In genomic region chr1:172935062-172935592, GRCh38 we compare ENCODE assay signal across 17 cellular contexts.
A peak's percentile ranks its signal among the peaks of the same experiment; 100 is the strongest.
DNase-seq lines count a peak whose midpoint lies in the region; ATAC-seq, FAIRE-seq and TF ChIP-seq lines count a peak whose summit lies in the region.
"Had no signal": no experiment of that assay in that cellular context is flagged by ENCODE, and none has a peak within 500 bp of the region (broad histone marks: within the 10 kb centered on the region; RNA-seq: fewer than 3 reads in every experiment).

No MANE protein-coding gene starts in this region.

- DNase-seq in MV-4-11 (lab: John Stamatoyannopoulos, UW) (peak; percentile 22), bronchial epithelial cell (ENCODE audit: low read depth) (peak; percentile 59), iris pigment epithelial cell (ENCODE audit: low read depth) (peak; percentile 78), iPS-NIHi7 (ENCODE audit: extremely low spot score) (no peak), KG1 (lab: John Stamatoyannopoulos, UW) (no peak), pancreas (no peak)
- DNase-seq in activated naive CD4-positive, alpha-beta T cell treated with anti-CD3 and anti-CD28 coated beads, Interleukin-2, amount 50 U/mL, for 72 hours (ENCODE audit: low spot score in 2 of 2): no peak
- DNase-seq: activated CD4-positive, alpha-beta T cell treated with anti-CD3 and anti-CD28 coated beads, Interleukin-2, amount 50 U/mL, for 4 hours; activated naive CD4-positive, alpha-beta T cell treated with anti-CD3 and anti-CD28 coated beads, Interleukin-2, amount 50 U/mL, for 16 hours; COR-L47; dorsolateral prefrontal cortex; MM.1S; NCI-H2029; occipital lobe; substantia nigra had no signal

- H2AFZ ChIP-seq in ACC112 (ENCODE audit: low read length, unreplicated experiment): no peak overlapping the region

- WGBS in pancreas, 2 donors: 79 to 81% methylated on average over 1 of the region's 1 CpG

- no peaks in the 10 kb centered on the region for H3K9me3 ChIP-seq in pancreas

- no peaks in the 10 kb centered on the region for H3K9me3 Mint-ChIP-seq in activated naive CD4-positive, alpha-beta T cell treated with anti-CD3 and anti-CD28 coated beads, Interleukin-2, amount 50 U/mL, for 72 hours

- H3K27me3 ChIP-seq in ACC112 (ENCODE audit: insufficient read depth, low read length): no peaks in the 10 kb centered on the region
- no peaks in the 10 kb centered on the region for H3K27me3 ChIP-seq in bronchial epithelial cell (ENCODE audit: control insufficient read depth, insufficient read depth, low read length)
- H3K27me3 ChIP-seq in pancreas: no peaks in the 10 kb centered on the region
- H3K27me3 ChIP-seq: dorsolateral prefrontal cortex had no signal

- TF ChIP-seq CTCF in bronchial epithelial cell (IDR thresholded peaks at IDR 0.05; ENCODE audit: insufficient read depth, low read length, severe bottlenecking): no peak
- no peak for TF ChIP-seq CTCF in pancreas (IDR thresholded peaks at IDR 0.05)

- FAIRE-seq in bronchial epithelial cell (lab: Jason Lieb, UNC): no peak
- FAIRE-seq in pancreas (lab: Jason Lieb, UNC): no peak

- peak overlapping the region; percentile 98 for H3K27ac ChIP-seq in ACC112 (ENCODE audit: low read depth, low read length)
- H3K27ac ChIP-seq in pancreas: no peak overlapping the region
- H3K27ac ChIP-seq: dorsolateral prefrontal cortex had no signal

- H3K27ac Mint-ChIP-seq in activated naive CD4-positive, alpha-beta T cell treated with anti-CD3 and anti-CD28 coated beads, Interleukin-2, amount 50 U/mL, for 72 hours: no peak overlapping the region

- ATAC-seq in activated naive CD4-positive, alpha-beta T cell treated with anti-CD3 and anti-CD28 coated beads, Interleukin-2, amount 50 U/mL, for 72 hours: no peak
- ATAC-seq in pancreas: no peak

- H3K4me3 ChIP-seq in ACC112 (ENCODE audit: low read depth, low read length): peak overlapping the region; percentile 15; the same call in 1 of the 2 replicates
- no peak overlapping the region for H3K4me3 ChIP-seq in bronchial epithelial cell (ENCODE audit: low read depth, low read length)
- no peak overlapping the region for H3K4me3 ChIP-seq in pancreas
- H3K4me3 ChIP-seq: dorsolateral prefrontal cortex had no signal

- intact Hi-C loops in pancreas (cut with DNase I): no loop called here

- H3K4me1 ChIP-seq in ACC112 (ENCODE audit: control insufficient read depth, insufficient read depth, low read length, unreplicated experiment): peaks cover 46% of the 10 kb centered on the region
- peaks cover 0 to 3% (median 0%) of the 10 kb centered on the region in 3 donors for H3K4me1 ChIP-seq in pancreas

- no peaks in the 10 kb centered on the region for H3K36me3 Mint-ChIP-seq in activated naive CD4-positive, alpha-beta T cell treated with anti-CD3 and anti-CD28 coated beads, Interleukin-2, amount 50 U/mL, for 72 hours
- H3K36me3 Mint-ChIP-seq: brain had no signal

- H3K36me3 ChIP-seq in ACC112 (ENCODE audit: insufficient read depth, low read length) (no peaks in the 10 kb centered on the region), bronchial epithelial cell (ENCODE audit: control insufficient read depth, insufficient read depth, low read length) (no peaks in the 10 kb centered on the region), pancreas (no peaks in the 10 kb centered on the region)

- no peaks in the 10 kb centered on the region for H3K79me2 ChIP-seq in ACC112 (ENCODE audit: control insufficient read depth, insufficient read depth, low read length, unreplicated experiment)

Comparison
In these comparisons a context has a peak if more than half of its experiments do, and no peak if none do; other contexts are left out.
1. DNase-seq: peak in MV-4-11 (single experiment), bronchial epithelial cell (single experiment) and iris pigment epithelial cell (single experiment); none in activated naive CD4-positive, alpha-beta T cell treated with anti-CD3 and anti-CD28 coated beads, Interleukin-2, amount 50 U/mL, for 72 hours (0 of 2), iPS-NIHi7 (single experiment), KG1 (single experiment) and pancreas (0 of 6).